In the genomic region with DNA sequence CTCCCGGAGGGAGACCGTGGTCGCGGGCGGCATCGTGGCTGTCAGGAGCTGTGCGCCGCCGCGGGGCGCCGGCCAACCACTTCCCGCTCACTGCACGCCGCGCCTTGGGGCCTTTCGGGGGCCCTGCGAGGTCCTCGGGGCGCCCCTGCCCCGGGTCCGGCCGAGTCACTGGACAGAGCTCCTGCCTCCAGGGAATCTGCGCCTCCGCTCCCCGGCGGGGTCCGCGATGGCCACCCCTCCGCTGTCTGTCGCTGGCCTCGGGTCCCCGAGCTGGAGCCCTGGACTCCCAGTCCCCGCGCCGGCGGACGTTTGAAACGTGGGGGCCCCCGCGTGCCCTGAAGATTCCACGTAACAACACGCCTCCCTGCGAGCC, we compare ENCODE assay signal across 16 cellular contexts.
"Had no signal": no experiment of that assay in that cellular context is flagged by ENCODE, and none has a peak within 500 bp of the region (broad histone marks: within the 10 kb centered on the region; RNA-seq: fewer than 3 reads in every experiment).

A gene with protein sequence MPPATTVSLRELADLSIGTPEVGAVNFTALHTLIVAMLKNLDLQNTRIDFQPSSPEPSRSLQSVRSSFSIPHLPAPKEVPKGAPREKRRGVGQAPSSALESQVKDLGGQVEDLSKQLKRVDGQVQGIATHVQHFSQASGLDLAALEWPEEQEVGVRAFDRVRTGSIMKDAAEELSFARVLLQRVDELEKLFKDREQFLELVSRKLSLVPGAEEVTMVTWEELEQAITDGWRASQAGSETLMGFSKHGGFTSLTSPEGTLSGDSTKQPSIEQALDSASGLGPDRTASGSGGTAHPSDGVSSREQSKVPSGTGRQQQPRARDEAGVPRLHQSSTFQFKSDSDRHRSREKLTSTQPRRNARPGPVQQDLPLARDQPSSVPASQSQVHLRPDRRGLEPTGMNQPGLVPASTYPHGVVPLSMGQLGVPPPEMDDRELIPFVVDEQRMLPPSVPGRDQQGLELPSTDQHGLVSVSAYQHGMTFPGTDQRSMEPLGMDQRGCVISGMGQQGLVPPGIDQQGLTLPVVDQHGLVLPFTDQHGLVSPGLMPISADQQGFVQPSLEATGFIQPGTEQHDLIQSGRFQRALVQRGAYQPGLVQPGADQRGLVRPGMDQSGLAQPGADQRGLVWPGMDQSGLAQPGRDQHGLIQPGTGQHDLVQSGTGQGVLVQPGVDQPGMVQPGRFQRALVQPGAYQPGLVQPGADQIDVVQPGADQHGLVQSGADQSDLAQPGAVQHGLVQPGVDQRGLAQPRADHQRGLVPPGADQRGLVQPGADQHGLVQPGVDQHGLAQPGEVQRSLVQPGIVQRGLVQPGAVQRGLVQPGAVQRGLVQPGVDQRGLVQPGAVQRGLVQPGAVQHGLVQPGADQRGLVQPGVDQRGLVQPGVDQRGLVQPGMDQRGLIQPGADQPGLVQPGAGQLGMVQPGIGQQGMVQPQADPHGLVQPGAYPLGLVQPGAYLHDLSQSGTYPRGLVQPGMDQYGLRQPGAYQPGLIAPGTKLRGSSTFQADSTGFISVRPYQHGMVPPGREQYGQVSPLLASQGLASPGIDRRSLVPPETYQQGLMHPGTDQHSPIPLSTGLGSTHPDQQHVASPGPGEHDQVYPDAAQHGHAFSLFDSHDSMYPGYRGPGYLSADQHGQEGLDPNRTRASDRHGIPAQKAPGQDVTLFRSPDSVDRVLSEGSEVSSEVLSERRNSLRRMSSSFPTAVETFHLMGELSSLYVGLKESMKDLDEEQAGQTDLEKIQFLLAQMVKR (N-terminal part only) (minus strand): TSS at position 311 of the 373 bp plus-strand sequence. CDS start 278 bp downstream, at position 33.

- H3K27ac ChIP-seq: adrenal gland, cardiac muscle cell, left ventricle myocardium inferior, pancreas, transverse colon had no signal

- H3K4me3 Mint-ChIP-seq: activated CD4-positive, alpha-beta memory T cell treated with anti-CD3 and anti-CD28 coated beads for 36 hours; activated T-helper 1 cell treated with anti-CD3 and anti-CD28 coated beads, Interleukin-12 subunit alpha, Interleukin-12 subunit beta, Interleukin-2, Interleukin-4 antibody, amounts not matched to agents 30 ng/mL and 10 ng/mL and 1 ng/mL, durations not matched to agents 14 hours and 24 hours and 36 hours; T-helper 2 cell treated with Interferon-gamma antibody and Interleukin-4, amounts not matched to agents 5 μg/mL and 100 μg/mL, for 36 hours had no signal

- DNase-seq: activated CD4-positive, alpha-beta memory T cell treated with anti-CD3 and anti-CD28 coated beads for 36 hours; activated gamma-delta T cell treated with Interleukin-2 at 50 U/mL for 16 hours; activated T-cell treated with anti-CD3 and anti-CD28 coated beads for 4 hours; adrenal gland; erythroblast; foreskin melanocyte; head of caudate nucleus; kidney glomerular epithelial cell; left ventricle myocardium inferior; pancreas; stimulated activated naive CD4-positive, alpha-beta T cell treated with Interleukin-2 at 50 U/mL for 16 hours; transverse colon had no signal

- H3K4me3 ChIP-seq: adrenal gland, cardiac muscle cell, left ventricle myocardium inferior, pancreas, transverse colon had no signal

- H3K36me3 Mint-ChIP-seq: activated naive CD4-positive, alpha-beta T cell treated with anti-CD3 and anti-CD28 coated beads, Interleukin-2, amount 50 U/mL, for 72 hours had no signal

- ATAC-seq: activated naive CD4-positive, alpha-beta T cell treated with anti-CD3 and anti-CD28 coated beads, Interleukin-2, amount 50 U/mL, for 72 hours; pancreas had no signal

- H3K9me3 ChIP-seq: adrenal gland, left ventricle myocardium inferior, pancreas, transverse colon had no signal

- H3K27ac Mint-ChIP-seq: activated CD4-positive, alpha-beta memory T cell treated with anti-CD3 and anti-CD28 coated beads for 36 hours; activated T-helper 1 cell treated with anti-CD3 and anti-CD28 coated beads, Interleukin-12 subunit alpha, Interleukin-12 subunit beta, Interleukin-2, Interleukin-4 antibody, amounts not matched to agents 30 ng/mL and 10 ng/mL and 1 ng/mL, durations not matched to agents 14 hours and 24 hours and 36 hours; T-helper 2 cell treated with Interferon-gamma antibody and Interleukin-4, amounts not matched to agents 5 μg/mL and 100 μg/mL, for 36 hours had no signal

- H3K27me3 ChIP-seq: adrenal gland, cardiac muscle cell, pancreas, transverse colon had no signal

- H3K4me1 ChIP-seq: adrenal gland, left ventricle myocardium inferior, pancreas had no signal

- H3K27me3 Mint-ChIP-seq: activated CD4-positive, alpha-beta memory T cell treated with anti-CD3 and anti-CD28 coated beads for 36 hours had no signal

- H3K9me3 Mint-ChIP-seq: activated CD4-positive, alpha-beta memory T cell treated with anti-CD3 and anti-CD28 coated beads for 36 hours; activated naive CD4-positive, alpha-beta T cell treated with anti-CD3 and anti-CD28 coated beads, Interleukin-2, amount 50 U/mL, for 72 hours; activated T-helper 1 cell treated with anti-CD3 and anti-CD28 coated beads, Interleukin-12 subunit alpha, Interleukin-12 subunit beta, Interleukin-2, Interleukin-4 antibody, amounts not matched to agents 30 ng/mL and 10 ng/mL and 1 ng/mL, durations not matched to agents 14 hours and 24 hours and 36 hours; T-helper 2 cell treated with Interferon-gamma antibody and Interleukin-4, amounts not matched to agents 5 μg/mL and 100 μg/mL, for 36 hours had no signal
